7 cellular contexts compared by ENCODE assay signal in the genomic region with DNA sequence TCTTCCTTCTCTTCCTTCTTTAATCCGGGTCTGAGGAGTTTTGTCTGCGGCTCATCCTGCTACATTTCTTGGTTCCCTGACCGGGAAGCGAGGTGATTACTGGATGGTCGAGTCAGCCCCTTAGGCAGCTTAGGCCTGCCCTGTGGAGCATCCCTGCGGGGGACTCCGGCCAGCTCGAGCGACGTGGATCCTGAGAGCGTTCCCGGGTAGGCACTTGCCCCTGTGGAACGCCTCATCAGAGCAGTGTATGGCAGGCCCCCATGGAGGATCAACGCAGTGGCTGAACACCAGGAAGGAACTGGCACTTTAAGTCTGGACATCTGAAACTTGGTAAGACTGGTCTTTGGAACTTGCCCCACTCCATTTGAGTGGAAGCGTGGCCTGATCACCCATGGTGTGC. TPM values are rescaled to one million over a fixed set of nuclear protein-coding genes. Genes with fewer than 3 reads are reported as not detected.
"Had no signal": no experiment of that assay in that cellular context is flagged by ENCODE, and none has a peak within 500 bp of the region (broad histone marks: within the 10 kb centered on the region; RNA-seq: fewer than 3 reads in every experiment).

No MANE protein-coding gene starts in this region.

RNA-seq across cellular contexts. Expression of gene CST7, which starts 29.4 kb away (rescaled TPM):
- total RNA-seq: lung microvascular endothelial cell, neural crest cell, progenitor cell of endocrine pancreas, pulmonary artery endothelial cell, renal cortical epithelial cell, smooth muscle cell had no signal
- polyA plus RNA-seq: keratinocyte had no signal
